Comparison of ENCODE assay signal across 22 cellular contexts in the genomic region with DNA sequence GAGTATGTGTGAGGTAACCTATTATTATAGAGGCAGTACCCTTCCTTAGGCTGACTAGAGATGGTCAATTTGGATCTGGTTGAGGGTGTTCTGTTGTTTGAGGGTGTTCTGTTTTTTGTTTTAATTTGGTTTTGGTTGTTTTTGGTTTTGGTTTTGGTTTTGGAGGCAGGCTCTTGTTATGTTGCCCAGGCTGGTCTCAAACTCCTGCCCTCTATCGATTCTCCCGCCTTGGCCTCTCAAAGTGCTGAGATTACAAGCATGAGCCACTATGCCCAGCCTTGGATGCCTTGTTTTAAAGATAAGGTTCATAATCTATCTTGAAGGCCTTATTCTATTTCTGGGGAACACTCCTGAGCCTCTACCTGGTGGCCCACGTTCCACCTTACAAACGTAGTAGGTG. TPM values are rescaled to one million over a fixed set of nuclear protein-coding genes. Genes with fewer than 3 reads are reported as not detected.
A peak's percentile ranks its signal among the peaks of the same experiment; 100 is the strongest.
DNase-seq lines count a peak whose midpoint lies in the region; ATAC-seq and TF ChIP-seq lines count a peak whose summit lies in the region.
"Had no signal": no experiment of that assay in that cellular context is flagged by ENCODE, and none has a peak within 500 bp of the region (broad histone marks: within the 10 kb centered on the region; RNA-seq: fewer than 3 reads in every experiment).

No MANE protein-coding gene starts in this region.

- H3K4me2 ChIP-seq in Loucy (ENCODE audit: low read depth, low read length, poor library complexity, severe bottlenecking): peak overlapping the region; percentile 100
- H3K4me2 ChIP-seq: A549 had no signal

- H3K27me3 ChIP-seq in Loucy (ENCODE audit: insufficient read depth, low read length, poor library complexity, severe bottlenecking) (no peaks in the 10 kb centered on the region), neutrophil (no peaks in the 10 kb centered on the region)
- H3K27me3 ChIP-seq: foreskin keratinocyte had no signal

- POLR2A ChIA-PET in activated naive CD8-positive, alpha-beta T cell treated with anti-CD3 and anti-CD28 coated beads, Interleukin-2, amount 10 ng/mL, durations not matched to agents 7 days and 5 days (lab: Charles Lee): interaction anchor here (0.8 to 8.4 kb wide), 3 partner anchors 10 to 76 kb away, joined by 5 to 106 read pairs (median 5); partner anchors contain the start of genes FOXO4 and MED12

- no peak for DNase-seq in activated T-cell treated with anti-CD3 and anti-CD28 coated beads, Interleukin-2, amount 50 U/mL, for 24 hours
- no peak for DNase-seq in activated T-cell treated with anti-CD3 and anti-CD28 coated beads, Interleukin-2, amount 50 U/mL, for 1 hour
- no peak for DNase-seq in activated naive CD8-positive, alpha-beta T cell treated with anti-CD3 and anti-CD28 coated beads, Interleukin-2, amount 10 ng/mL, durations not matched to agents 7 days and 5 days
- no peak for DNase-seq in stimulated activated CD4-positive, alpha-beta T cell treated with anti-CD3 and anti-CD28 coated beads, Interleukin-4, amount 100 ng/mL, for 1 hour
- DNase-seq: activated gamma-delta T cell; foreskin keratinocyte; mesendoderm; NCI-H187 treated with DMSO at 0.1 percent for 48 hours; NCI-H446 treated with DMSO at 0.1 percent for 48 hours; RPMI8226; stimulated activated CD4-positive, alpha-beta T cell treated with anti-CD3 and anti-CD28 coated beads, Interleukin-12 subunit alpha, Interleukin-12 subunit beta, amount 100 ng/mL, for 4 hours; stimulated activated naive B cell treated with anti-CD40 and anti-IgM and Interleukin-4, amounts not matched to agents 10 μg/mL and 1 μg/mL and 100 μg/mL, for 72 hours had no signal

- peaks cover 11% of the 10 kb centered on the region for H3F3A ChIP-seq in Loucy (ENCODE audit: low read depth)

- H3K9me3 ChIP-seq in Loucy (ENCODE audit: insufficient read depth, low read depth, low read length): no peaks in the 10 kb centered on the region
- H3K9me3 ChIP-seq in neutrophil: no peaks in the 10 kb centered on the region
- H3K9me3 ChIP-seq: A549 had no signal

- no peak for ATAC-seq in activated naive CD8-positive, alpha-beta T cell treated with anti-CD3 and anti-CD28 coated beads, Interleukin-2, amount 10 ng/mL, durations not matched to agents 7 days and 5 days (ENCODE audit: low read depth)
- no peak for ATAC-seq in HG02938 (IDR thresholded peaks at IDR 0.05; ENCODE audit: unreplicated experiment)
- no peak for ATAC-seq in GM21825 (IDR thresholded peaks at IDR 0.05; ENCODE audit: unreplicated experiment)
- ATAC-seq: foreskin keratinocyte; stimulated activated naive B cell treated with anti-CD40 and anti-IgM and Interleukin-4, amounts not matched to agents 10 μg/mL and 1 μg/mL and 100 μg/mL, for 72 hours had no signal

- no peaks in the 10 kb centered on the region for H3K9me3 Mint-ChIP-seq in activated T-cell treated with anti-CD3 and anti-CD28 coated beads, Interleukin-2, amount 50 U/mL, for 24 hours
- H3K9me3 Mint-ChIP-seq in activated naive CD8-positive, alpha-beta T cell treated with anti-CD3 and anti-CD28 coated beads, Interleukin-2, amount 10 ng/mL, durations not matched to agents 7 days and 5 days: no peaks in the 10 kb centered on the region
- H3K9me3 Mint-ChIP-seq: type B pancreatic cell had no signal

- peak overlapping the region; percentile 56 for H3K27ac ChIP-seq in neutrophil
- H3K27ac ChIP-seq: A549, coronary artery, foreskin keratinocyte had no signal

- TF ChIP-seq CTCF in Loucy (conservative IDR thresholded peaks at IDR 0.05; ENCODE audit: low read length) (no peak), neutrophil (IDR thresholded peaks at IDR 0.05) (no peak)

- H2AFZ ChIP-seq in Loucy (ENCODE audit: low read length): no peak overlapping the region

- no peaks in the 10 kb centered on the region for H3K9me2 ChIP-seq in Loucy (replicated peaks; ENCODE audit: low read depth, low read length)

- H3K36me3 Mint-ChIP-seq in activated T-cell treated with anti-CD3 and anti-CD28 coated beads, Interleukin-2, amount 50 U/mL, for 24 hours (ENCODE audit: low read depth): peaks cover 62% of the 10 kb centered on the region
- H3K36me3 Mint-ChIP-seq in activated naive CD8-positive, alpha-beta T cell treated with anti-CD3 and anti-CD28 coated beads, Interleukin-2, amount 10 ng/mL, durations not matched to agents 7 days and 5 days: peaks cover 46% of the 10 kb centered on the region
- H3K36me3 Mint-ChIP-seq: type B pancreatic cell had no signal

- H3K4me1 ChIP-seq in Loucy (ENCODE audit: insufficient read depth, low read length, poor library complexity, severe bottlenecking): peaks cover 61% of the 10 kb centered on the region
- peaks cover 51 to 61% of the 10 kb centered on the region in 2 experiments for H3K4me1 ChIP-seq in neutrophil (ENCODE audit: control insufficient read depth in 1 of 2, insufficient read depth in 1 of 2, low read depth in 1 of 2, low read length in 1 of 2)
- H3K4me1 ChIP-seq: A549, foreskin keratinocyte had no signal

- H3K4me3 Mint-ChIP-seq in activated T-cell treated with anti-CD3 and anti-CD28 coated beads, Interleukin-2, amount 50 U/mL, for 24 hours: peak overlapping the region; percentile 35
- H3K4me3 Mint-ChIP-seq in activated naive CD8-positive, alpha-beta T cell treated with anti-CD3 and anti-CD28 coated beads, Interleukin-2, amount 10 ng/mL, durations not matched to agents 7 days and 5 days: peak overlapping the region; percentile 80
- H3K4me3 Mint-ChIP-seq: neural crest cell, type B pancreatic cell had no signal

- peaks cover 78% of the 10 kb centered on the region for H3K4me1 Mint-ChIP-seq in activated T-cell treated with anti-CD3 and anti-CD28 coated beads, Interleukin-2, amount 50 U/mL, for 24 hours (ENCODE audit: low read depth)
- peaks cover 51% of the 10 kb centered on the region for H3K4me1 Mint-ChIP-seq in activated naive CD8-positive, alpha-beta T cell treated with anti-CD3 and anti-CD28 coated beads, Interleukin-2, amount 10 ng/mL, durations not matched to agents 7 days and 5 days

- peak overlapping the region; percentile 97 for H3K27ac Mint-ChIP-seq in activated T-cell treated with anti-CD3 and anti-CD28 coated beads, Interleukin-2, amount 50 U/mL, for 24 hours
- H3K27ac Mint-ChIP-seq in activated naive CD8-positive, alpha-beta T cell treated with anti-CD3 and anti-CD28 coated beads, Interleukin-2, amount 10 ng/mL, durations not matched to agents 7 days and 5 days: peak overlapping the region; percentile 90
- H3K27ac Mint-ChIP-seq: type B pancreatic cell had no signal

- peaks cover 70% of the 10 kb centered on the region for H3K79me2 ChIP-seq in Loucy (ENCODE audit: insufficient read depth, low read length)

- peaks cover 17% of the 10 kb centered on the region for H3K27me3 Mint-ChIP-seq in activated T-cell treated with anti-CD3 and anti-CD28 coated beads, Interleukin-2, amount 50 U/mL, for 24 hours
- H3K27me3 Mint-ChIP-seq in activated naive CD8-positive, alpha-beta T cell treated with anti-CD3 and anti-CD28 coated beads, Interleukin-2, amount 10 ng/mL, durations not matched to agents 7 days and 5 days: no peaks in the 10 kb centered on the region
- H3K27me3 Mint-ChIP-seq: type B pancreatic cell had no signal

- H3K4me3 ChIP-seq in Loucy (ENCODE audit: low read length, poor library complexity, severe bottlenecking) (peak overlapping the region; percentile 96), neutrophil (ENCODE audit: low read depth in 1 of 2, low read length in 1 of 2) (no peak overlapping the region)
- H3K4me3 ChIP-seq: A549, coronary artery had no signal

- H3K36me3 ChIP-seq in Loucy (ENCODE audit: insufficient read depth, low read length): no peaks in the 10 kb centered on the region
- peaks cover 34% of the 10 kb centered on the region for H3K36me3 ChIP-seq in neutrophil

- no peaks in the 10 kb centered on the region for H4K20me1 ChIP-seq in Loucy (ENCODE audit: insufficient read depth, low read length, poor library complexity, severe bottlenecking)

- H3K9ac ChIP-seq in Loucy (ENCODE audit: low read depth, low read length, poor library complexity, severe bottlenecking): peak overlapping the region; percentile 100

RNA-seq across cellular contexts. Expression of gene CXorf65, which starts 0.9 kb away (rescaled TPM):
- 10 to 100 TPM; 26.7 to 30.6 TPM for total RNA-seq in activated naive CD8-positive, alpha-beta T cell treated with anti-CD3 and anti-CD28 coated beads, Interleukin-2, amount 10 ng/mL, durations not matched to agents 7 days and 5 days
- total RNA-seq: foreskin keratinocyte, H1, M059J, neural crest cell had no signal

RNA-seq across cellular contexts. Expression of gene IL2RG, which starts 5.7 kb away (rescaled TPM):
- 100 to 1,000 TPM; 389 to 395 TPM for total RNA-seq in activated naive CD8-positive, alpha-beta T cell treated with anti-CD3 and anti-CD28 coated beads, Interleukin-2, amount 10 ng/mL, durations not matched to agents 7 days and 5 days
- total RNA-seq: H1, neural crest cell had no signal

RNA-seq across cellular contexts. Expression of gene FOXO4, which starts 10.0 kb away (rescaled TPM):
- 10 to 100 TPM; 22.1 to 24.9 TPM for total RNA-seq in activated naive CD8-positive, alpha-beta T cell treated with anti-CD3 and anti-CD28 coated beads, Interleukin-2, amount 10 ng/mL, durations not matched to agents 7 days and 5 days

RNA-seq across cellular contexts. Expression of gene MED12, which starts 12.8 kb away (rescaled TPM):
- 10 to 100 TPM; 64.7 to 77.1 TPM for total RNA-seq in activated naive CD8-positive, alpha-beta T cell treated with anti-CD3 and anti-CD28 coated beads, Interleukin-2, amount 10 ng/mL, durations not matched to agents 7 days and 5 days

RNA-seq across cellular contexts. Expression of gene SNX12, which starts 37.5 kb away (rescaled TPM):
- total RNA-seq in activated naive CD8-positive, alpha-beta T cell treated with anti-CD3 and anti-CD28 coated beads, Interleukin-2, amount 10 ng/mL, durations not matched to agents 7 days and 5 days: 10 to 100 TPM; 36.8 to 38.7 TPM
